7 cellular contexts compared by ENCODE assay signal in the genomic region with DNA sequence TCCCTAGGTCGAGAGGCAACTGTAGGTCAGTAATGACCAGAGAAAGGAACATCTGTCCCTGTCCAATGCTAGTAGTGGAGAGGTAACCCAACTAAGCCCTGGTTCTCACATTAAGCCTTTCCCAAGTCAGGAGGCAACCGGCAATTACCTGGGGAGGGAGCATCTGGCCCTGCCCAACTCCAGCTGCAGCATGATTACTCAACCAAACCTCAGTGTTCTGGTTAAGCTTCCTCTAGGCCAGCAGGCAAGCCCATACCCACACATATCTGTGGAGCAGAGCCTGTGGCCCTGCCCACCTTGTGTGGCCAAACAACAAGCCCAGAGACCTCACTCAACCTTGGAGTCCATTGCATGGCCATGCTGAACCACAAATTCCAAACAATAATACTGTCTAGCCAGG.
"Had no signal": no experiment of that assay in that cellular context is flagged by ENCODE, and none has a peak within 500 bp of the region (broad histone marks: within the 10 kb centered on the region; RNA-seq: fewer than 3 reads in every experiment).

No MANE protein-coding gene starts in this region.

- H3K4me3 Mint-ChIP-seq: GM23338, H9, IgD-negative memory B cell had no signal

- H3K27ac Mint-ChIP-seq: GM23338, IgD-negative memory B cell had no signal

- ATAC-seq: GM23338, HepG2 had no signal

- DNase-seq: H9, HCEC 1CT, KBM-7 had no signal

- H3K36me3 Mint-ChIP-seq: IgD-negative memory B cell had no signal

- H3K27ac ChIP-seq: HL-60 had no signal

- H3K4me1 Mint-ChIP-seq: GM23338, IgD-negative memory B cell had no signal
